29 cellular contexts compared by ENCODE assay signal in the genomic region with DNA sequence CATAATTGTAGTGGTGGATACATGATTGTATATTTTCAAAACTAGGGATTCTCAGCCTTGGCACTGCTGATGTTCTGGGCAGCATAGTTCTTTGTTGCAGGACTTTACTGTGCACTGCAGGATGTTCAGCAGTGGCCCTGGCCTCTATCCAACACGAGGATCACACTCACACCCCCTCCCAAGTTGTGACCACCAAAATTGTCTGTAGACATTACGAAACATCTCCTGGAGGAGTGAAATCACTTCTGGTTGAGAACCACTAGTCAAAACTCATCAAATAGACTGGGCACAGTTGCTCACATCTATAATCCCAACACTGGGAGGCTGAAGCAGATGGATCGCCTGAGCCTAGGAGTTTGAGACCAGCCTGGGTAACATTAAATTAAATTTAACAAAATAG.
"Had no signal": no experiment of that assay in that cellular context is flagged by ENCODE, and none has a peak within 500 bp of the region (broad histone marks: within the 10 kb centered on the region; RNA-seq: fewer than 3 reads in every experiment).

No MANE protein-coding gene starts in this region.

- H3K36me3 ChIP-seq: brain microvascular endothelial cell, SJCRH30, WERI-Rb-1 had no signal

- H3K4me1 ChIP-seq: SJCRH30 had no signal

- DNase-seq: activated CD4-positive, alpha-beta T cell treated with anti-CD3 and anti-CD28 coated beads for 1 hour; activated CD4-positive, alpha-beta T cell treated with anti-CD3 and anti-CD28 coated beads for 48 hours; activated CD4-positive, CD25-positive, alpha-beta regulatory T cell; activated CD8-positive, alpha-beta T cell treated with anti-CD3 and anti-CD28 coated beads for 36 hours; activated effector memory CD4-positive, alpha-beta T cell treated with anti-CD3 and anti-CD28 coated beads, Interleukin-2, amount 50 U/mL, for 16 hours; activated naive CD4-positive, alpha-beta T cell; activated naive CD4-positive, alpha-beta T cell treated with anti-CD3 and anti-CD28 coated beads, Interleukin-2, amount 50 U/mL, for 16 hours; activated naive CD8-positive, alpha-beta T cell treated with anti-CD3 and anti-CD28 coated beads for 36 hours; activated T-cell treated with anti-CD3 and anti-CD28 coated beads, Interleukin-2, amount 50 U/mL, for 1 hour; activated T-cell treated with anti-CD3 and anti-CD28 coated beads, Interleukin-2, amount 50 U/mL, for 72 hours; amniotic stem cell; aorta; brain microvascular endothelial cell; central memory CD4-positive, alpha-beta T cell; NCI-H1105; NCI-H1417 treated with DMSO at 0.1 percent for 48 hours; NCI-H1930; NCI-H345; NCI-H526; NCI-H748 treated with DMSO at 0.1 percent for 48 hours; NK-92 treated with Interleukin-12 subunit alpha and Interleukin-12 subunit beta, amount 100 ng/mL, for 24 hours; SHP77; T-cell; T-helper 17 cell; T-helper 9 cell; WERI-Rb-1 had no signal

- H3K27me3 ChIP-seq: brain microvascular endothelial cell, SJCRH30 had no signal

- H3K27ac Mint-ChIP-seq: activated CD8-positive, alpha-beta T cell treated with anti-CD3 and anti-CD28 coated beads for 36 hours; activated naive CD8-positive, alpha-beta T cell treated with anti-CD3 and anti-CD28 coated beads for 36 hours; activated T-cell treated with anti-CD3 and anti-CD28 coated beads, Interleukin-2, amount 50 U/mL, for 72 hours; activated T-helper 17 cell treated with anti-CD3 and anti-CD28 coated beads, Interleukin-2, amount 50 U/mL, for 72 hours; T-cell; T-helper 17 cell had no signal

- ATAC-seq: activated CD8-positive, alpha-beta T cell treated with anti-CD3 and anti-CD28 coated beads for 36 hours; activated T-cell treated with anti-CD3 and anti-CD28 coated beads, Interleukin-2, amount 50 U/mL, for 72 hours; activated T-helper 17 cell treated with anti-CD3 and anti-CD28 coated beads, Interleukin-2, amount 50 U/mL, for 72 hours; T-cell; T-helper 17 cell had no signal

- H3K4me3 Mint-ChIP-seq: activated CD8-positive, alpha-beta T cell treated with anti-CD3 and anti-CD28 coated beads for 36 hours; activated naive CD8-positive, alpha-beta T cell treated with anti-CD3 and anti-CD28 coated beads for 36 hours; activated T-cell treated with anti-CD3 and anti-CD28 coated beads, Interleukin-2, amount 50 U/mL, for 72 hours; activated T-helper 17 cell treated with anti-CD3 and anti-CD28 coated beads, Interleukin-2, amount 50 U/mL, for 72 hours; T-cell; T-helper 17 cell had no signal

- H3K9me3 ChIP-seq: SJCRH30 had no signal

- H3K4me1 Mint-ChIP-seq: activated naive CD8-positive, alpha-beta T cell treated with anti-CD3 and anti-CD28 coated beads for 36 hours; activated T-helper 17 cell treated with anti-CD3 and anti-CD28 coated beads, Interleukin-2, amount 50 U/mL, for 72 hours; T-cell; T-helper 17 cell had no signal

- H3K9me3 Mint-ChIP-seq: activated T-helper 17 cell treated with anti-CD3 and anti-CD28 coated beads, Interleukin-2, amount 50 U/mL, for 72 hours had no signal

- H3K27ac ChIP-seq: brain microvascular endothelial cell, SJCRH30, SK-N-MC, WERI-Rb-1 had no signal

- H3K36me3 Mint-ChIP-seq: activated naive CD8-positive, alpha-beta T cell treated with anti-CD3 and anti-CD28 coated beads for 36 hours; T-cell had no signal

- H3K4me3 ChIP-seq: SJCRH30, SK-N-MC had no signal
